Comparison of ENCODE assay signal across 8 cellular contexts in the genomic region with DNA sequence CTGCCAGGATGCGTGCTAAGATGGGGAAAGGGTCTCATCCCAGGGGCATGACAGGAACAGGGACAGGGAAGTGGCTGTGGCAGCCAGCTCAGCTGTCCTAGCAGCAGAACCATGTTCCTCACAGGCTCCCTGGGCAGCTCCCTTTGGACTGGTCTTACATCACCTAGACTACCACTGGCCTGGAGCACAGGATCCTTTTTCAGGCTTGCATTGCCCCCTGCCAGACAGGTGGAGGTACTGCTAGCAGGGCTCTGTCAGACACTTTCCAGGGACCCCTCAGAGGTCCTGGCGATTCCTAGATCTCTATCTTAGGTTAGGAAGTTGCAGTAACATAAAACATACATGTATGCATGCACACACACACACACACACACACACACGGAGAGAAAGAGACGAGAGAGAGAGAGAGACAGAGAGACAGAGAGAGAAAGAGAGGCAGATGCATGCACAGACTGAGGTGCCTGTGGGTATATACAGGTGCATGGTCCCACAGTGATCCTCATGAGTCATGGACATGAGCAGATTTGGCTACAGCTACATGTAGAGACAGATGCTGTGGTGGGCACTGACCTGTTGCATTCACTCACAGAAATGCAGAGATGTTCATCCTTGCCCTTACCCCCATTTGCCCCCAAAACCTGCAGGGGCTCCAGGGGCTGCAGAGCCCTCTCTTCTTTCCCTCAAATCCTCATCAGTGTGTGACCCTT.
DNase-seq lines count a peak whose midpoint lies in the region; ATAC-seq and TF ChIP-seq lines count a peak whose summit lies in the region.

No MANE protein-coding gene starts in this region.

- DNase-seq in COR-L47 (lab: John Stamatoyannopoulos, UW) (peak; percentile 22), MV-4-11 (lab: John Stamatoyannopoulos, UW) (peak; percentile 4), T47D (ENCODE audit: low read depth in 1 of 2, low spot score in 1 of 2) (peak; percentile 55 to 59), lung (ENCODE audit: low spot score) (no peak), GDM1 (lab: John Stamatoyannopoulos, UW) (no peak)

- peak; percentile 62 for ATAC-seq in GM18907 (IDR thresholded peaks at IDR 0.05; ENCODE audit: unreplicated experiment)
- ATAC-seq in lung (ENCODE audit: insufficient read depth, low FRiP score), result no peak
- no peak for ATAC-seq in GM19324 (IDR thresholded peaks at IDR 0.05; ENCODE audit: low FRiP score, unreplicated experiment)
- ATAC-seq in GM18861 (IDR thresholded peaks at IDR 0.05; ENCODE audit: unreplicated experiment), result no peak

- no peaks in the 10 kb centered on the region for H3K27me3 ChIP-seq in lung (ENCODE audit: control insufficient read depth, insufficient read depth)

- peaks cover 0 to 2% of the 10 kb centered on the region in 2 donors for H3K36me3 ChIP-seq in lung (ENCODE audit: control insufficient read depth in 2 of 2, insufficient read depth in 2 of 2, low read length in 2 of 2)

- no peak overlapping the region for H3K4me3 ChIP-seq in lung

- H3K9me3 ChIP-seq in lung (ENCODE audit: control insufficient read depth in 2 of 2, insufficient read depth in 1 of 2, low read length in 1 of 2), result no peaks in the 10 kb centered on the region

- peaks cover 0 to 6% of the 10 kb centered on the region in 2 donors for H3K4me1 ChIP-seq in lung (ENCODE audit: control insufficient read depth in 2 of 2, insufficient read depth in 2 of 2, low read length in 2 of 2)

- peak overlapping the region in 1 of 2 donors; percentile 27 for H3K27ac ChIP-seq in lung (ENCODE audit: low read depth in 1 of 2, low read length in 1 of 2)

- WGBS in lung, 2 donors, result 34 to 61% methylated on average over 3 to 4 of the region's 4 CpGs

- in situ Hi-C loops in T47D (cut with HindIII; ENCODE audit: low pct_unique_long_range_greater_than_20kb, low sequenced_read_pairs), result no loop called here

- peak; percentile 40 for TF ChIP-seq CTCF in lung (IDR thresholded peaks at IDR 0.05; ENCODE audit: control extremely low read depth, extremely low read depth)

Comparison
In these comparisons a context has a peak if more than half of its experiments do, and no peak if none do; other contexts are left out.
1. DNase-seq: peak in COR-L47 (single experiment), MV-4-11 (single experiment) and T47D (2 of 2); none in lung (single experiment) and GDM1 (single experiment).